In the genomic region with DNA sequence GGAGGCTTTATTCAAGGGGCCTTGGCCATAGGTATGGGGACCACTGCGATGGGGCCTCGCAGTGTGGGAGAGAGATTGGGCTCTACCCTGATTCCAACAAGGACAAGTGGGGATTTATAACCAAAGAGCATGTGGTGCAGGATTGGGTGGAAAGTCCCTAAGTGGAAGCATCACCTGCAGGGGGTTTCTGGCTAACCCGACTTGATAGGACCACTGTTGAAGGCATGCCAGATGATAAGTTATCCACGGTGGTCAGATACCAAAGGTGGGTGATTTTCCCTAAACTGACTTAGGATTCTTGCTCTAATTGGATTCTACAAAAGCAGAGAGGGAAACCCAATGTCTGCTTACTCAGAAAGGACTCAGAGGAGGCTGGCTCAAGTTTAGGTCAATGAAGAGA, we compare ENCODE assay signal across 1 cellular context.
TF ChIP-seq lines count a peak whose summit lies in the region.

No MANE protein-coding gene starts in this region.

TF ChIP-seq in IMR-90, 13 proteins besides CTCF, POLR2A, EP300 and RAD21 (continued from another document):
- TF ChIP-seq, protein P1, sequence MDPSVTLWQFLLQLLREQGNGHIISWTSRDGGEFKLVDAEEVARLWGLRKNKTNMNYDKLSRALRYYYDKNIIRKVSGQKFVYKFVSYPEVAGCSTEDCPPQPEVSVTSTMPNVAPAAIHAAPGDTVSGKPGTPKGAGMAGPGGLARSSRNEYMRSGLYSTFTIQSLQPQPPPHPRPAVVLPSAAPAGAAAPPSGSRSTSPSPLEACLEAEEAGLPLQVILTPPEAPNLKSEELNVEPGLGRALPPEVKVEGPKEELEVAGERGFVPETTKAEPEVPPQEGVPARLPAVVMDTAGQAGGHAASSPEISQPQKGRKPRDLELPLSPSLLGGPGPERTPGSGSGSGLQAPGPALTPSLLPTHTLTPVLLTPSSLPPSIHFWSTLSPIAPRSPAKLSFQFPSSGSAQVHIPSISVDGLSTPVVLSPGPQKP (IDR thresholded peaks at IDR 0.05; ENCODE audit: borderline replicate concordance, low read depth, low read length) = no peak
